8 cellular contexts compared by ENCODE assay signal in the genomic region with DNA sequence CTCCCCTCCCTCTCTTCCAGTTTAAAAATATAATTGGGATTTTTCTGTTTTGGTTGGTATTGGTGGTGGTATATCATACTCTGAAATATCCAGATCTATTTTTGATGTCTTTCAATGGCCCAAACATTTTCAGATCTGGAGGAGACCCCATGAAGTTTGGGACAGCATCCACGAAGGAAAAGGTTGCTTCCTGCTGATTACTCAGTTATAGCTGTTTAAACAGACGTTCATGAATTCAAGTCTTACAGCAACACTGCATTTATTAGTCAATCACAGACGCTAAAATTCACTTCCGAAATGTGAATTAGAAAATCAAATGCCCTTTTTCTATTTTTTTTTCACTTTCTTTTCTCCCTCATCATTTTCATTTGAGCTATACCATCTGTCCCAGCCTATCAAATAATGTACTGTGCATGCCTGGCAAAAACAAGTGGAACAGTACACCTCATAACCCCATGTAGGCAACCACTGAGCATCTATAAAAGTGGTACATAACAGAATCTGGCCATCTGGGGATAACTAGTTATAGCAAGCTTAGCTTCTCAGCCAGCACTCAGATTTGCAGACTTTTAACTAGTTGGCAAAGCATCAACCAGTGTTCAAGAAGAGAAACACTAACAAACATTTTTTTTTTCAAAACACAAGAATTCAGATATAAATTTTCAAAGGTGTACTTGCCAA.
DNase-seq lines count a peak whose midpoint lies in the region; ATAC-seq and TF ChIP-seq lines count a peak whose summit lies in the region.

No MANE protein-coding gene starts in this region.

- H3K4me3 Mint-ChIP-seq in CD14-positive monocyte, result peak overlapping the region; percentile 76 to 92
- H3K4me3 Mint-ChIP-seq in central memory CD8-positive, alpha-beta T cell, result peak overlapping the region; percentile 83
- H3K4me3 Mint-ChIP-seq in natural killer cell treated with Interleukin-12 subunit alpha and Interleukin-12 subunit beta and Interleukin-15 and Interleukin-18, amount 100 ng/mL, for 72 hours, result peak overlapping the region; percentile 93

- H3K9me3 Mint-ChIP-seq in CD14-positive monocyte, result peaks cover 0 to 9% (median 0%) of the 10 kb centered on the region in 7 donors
- no peaks in the 10 kb centered on the region for H3K9me3 Mint-ChIP-seq in central memory CD8-positive, alpha-beta T cell
- H3K9me3 Mint-ChIP-seq in natural killer cell treated with Interleukin-12 subunit alpha and Interleukin-12 subunit beta and Interleukin-15 and Interleukin-18, amount 100 ng/mL, for 72 hours, result no peaks in the 10 kb centered on the region

- peak overlapping the region in 5 of 7 donors; percentile 0 to 80 (median 64) for H3K27ac Mint-ChIP-seq in CD14-positive monocyte
- H3K27ac Mint-ChIP-seq in central memory CD8-positive, alpha-beta T cell (ENCODE audit: low read depth), result peak overlapping the region; percentile 98
- peak overlapping the region; percentile 96 to 98 for H3K27ac Mint-ChIP-seq in natural killer cell treated with Interleukin-12 subunit alpha and Interleukin-12 subunit beta and Interleukin-15 and Interleukin-18, amount 100 ng/mL, for 72 hours

- H3K27me3 Mint-ChIP-seq in CD14-positive monocyte (ENCODE audit: low read depth in 3 of 3), result no peaks in the 10 kb centered on the region
- no peaks in the 10 kb centered on the region for H3K27me3 Mint-ChIP-seq in central memory CD8-positive, alpha-beta T cell
- no peaks in the 10 kb centered on the region for H3K27me3 Mint-ChIP-seq in natural killer cell treated with Interleukin-12 subunit alpha and Interleukin-12 subunit beta and Interleukin-15 and Interleukin-18, amount 100 ng/mL, for 72 hours

- ATAC-seq in central memory CD8-positive, alpha-beta T cell (replicated peaks; ENCODE audit: extremely low read depth, poor library complexity, severe bottlenecking), result no peak
- ATAC-seq in natural killer cell treated with Interleukin-12 subunit alpha and Interleukin-12 subunit beta and Interleukin-15 and Interleukin-18, amount 100 ng/mL, for 72 hours, result no peak
- no peak for ATAC-seq in HG03442 (IDR thresholded peaks at IDR 0.05; ENCODE audit: unreplicated experiment)

- peaks cover 11% of the 10 kb centered on the region for H3K4me1 Mint-ChIP-seq in CD14-positive monocyte
- H3K4me1 Mint-ChIP-seq in central memory CD8-positive, alpha-beta T cell, result peaks cover 53% of the 10 kb centered on the region
- H3K4me1 Mint-ChIP-seq in natural killer cell treated with Interleukin-12 subunit alpha and Interleukin-12 subunit beta and Interleukin-15 and Interleukin-18, amount 100 ng/mL, for 72 hours (ENCODE audit: low read depth in 2 of 2), result peaks cover 60% of the 10 kb centered on the region in 2 donors

- H3K36me3 Mint-ChIP-seq in CD14-positive monocyte, result peaks cover 0 to 2% of the 10 kb centered on the region in 2 donors
- H3K36me3 Mint-ChIP-seq in central memory CD8-positive, alpha-beta T cell (ENCODE audit: insufficient read depth), result peaks cover 19% of the 10 kb centered on the region
- H3K36me3 Mint-ChIP-seq in natural killer cell treated with Interleukin-12 subunit alpha and Interleukin-12 subunit beta and Interleukin-15 and Interleukin-18, amount 100 ng/mL, for 72 hours, result peaks cover 11% of the 10 kb centered on the region

- TF ChIP-seq CTCF in CD14-positive monocyte (IDR thresholded peaks at IDR 0.05), result no peak

- intact Hi-C loops in CD14-positive monocyte (cut with micrococcal nuclease), result no loop called here

- no peak for DNase-seq in CD14-positive monocyte (ENCODE audit: low spot score)
- DNase-seq in NCI-H1694 treated with DMSO at 0.1 percent for 48 hours (lab: John Stamatoyannopoulos, UW), result peak; percentile 46
- DNase-seq in central memory CD8-positive, alpha-beta T cell (ENCODE audit: low spot score in 2 of 2), result no peak
- DNase-seq in natural killer cell treated with Interleukin-12 subunit alpha and Interleukin-12 subunit beta and Interleukin-15 and Interleukin-18, amount 100 ng/mL, for 72 hours (ENCODE audit: low spot score), result no peak
- DNase-seq in kidney glomerular epithelial cell (lab: John Stamatoyannopoulos, UW), result no peak
- DNase-seq in stimulated activated naive CD4-positive, alpha-beta T cell treated with Interleukin-2 at 50 U/mL for 16 hours (lab: John Stamatoyannopoulos, UW), result no peak
- no peak for DNase-seq in NCI-H82 (lab: John Stamatoyannopoulos, UW)
